In the genomic region with DNA sequence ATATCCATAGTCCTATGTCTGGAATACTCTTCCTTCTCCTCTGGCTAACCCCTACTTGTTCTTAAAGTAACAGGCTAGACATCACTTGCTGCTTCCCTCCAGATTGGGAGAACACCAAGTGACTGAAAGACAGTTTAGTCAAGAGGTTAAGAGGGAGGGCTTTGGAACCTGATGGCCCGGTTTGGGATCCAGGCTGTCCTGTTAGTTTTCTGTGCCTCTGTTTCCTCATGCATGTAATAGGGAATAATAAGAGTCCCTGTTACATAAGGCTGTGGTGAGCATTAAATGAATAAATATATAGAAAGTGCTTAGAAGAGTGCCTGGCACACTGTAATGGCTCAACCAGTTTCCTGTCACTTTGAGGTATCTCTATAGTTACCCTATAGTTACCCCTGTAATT, we compare ENCODE assay signal across 24 cellular contexts.
"Had no signal": no experiment of that assay in that cellular context is flagged by ENCODE, and none has a peak within 500 bp of the region (broad histone marks: within the 10 kb centered on the region; RNA-seq: fewer than 3 reads in every experiment).

No MANE protein-coding gene starts in this region.

- H3K27me3 ChIP-seq: stomach, testis, thyroid gland, tibial artery, tibial nerve, transverse colon, upper lobe of left lung, upper lobe of right lung, uterus, vagina had no signal

- H3K4me3 ChIP-seq: stomach, testis, thoracic aorta, thyroid gland, tibial artery, tibial nerve, transverse colon, upper lobe of left lung, upper lobe of right lung, uterus, vagina had no signal

- H3K27ac ChIP-seq: stomach, testis, thoracic aorta, thyroid gland, tibial artery, tibial nerve, transverse colon, upper lobe of left lung, upper lobe of right lung, uterus, vagina had no signal

- H3K36me3 ChIP-seq: thoracic aorta, thyroid gland, transverse colon, upper lobe of right lung, uterus, vagina had no signal

- H3K9me3 ChIP-seq: stomach, testis, thoracic aorta, thyroid gland, tibial artery, tibial nerve, transverse colon, upper lobe of left lung, upper lobe of right lung, uterus, vagina had no signal

- ATAC-seq: stimulated activated effector memory CD8-positive, alpha-beta T cell treated with anti-CD3 and anti-CD28 coated beads, Interleukin-12 subunit alpha, Interleukin-12 subunit beta, amount 100 ng/mL, for 72 hours; stimulated activated memory B cell treated with anti-CD40 and anti-IgM and Interleukin-4, amounts not matched to agents 10 μg/mL and 1 μg/mL and 100 μg/mL, for 72 hours; stimulated activated naive B cell treated with anti-CD40 and anti-IgM and Interleukin-4, amounts not matched to agents 10 μg/mL and 1 μg/mL and 100 μg/mL, for 72 hours; stimulated activated naive CD8-positive, alpha-beta T cell treated with anti-CD3 and anti-CD28 coated beads, Interleukin-15, amount 100 ng/mL, for 72 hours; stimulated activated naive CD8-positive, alpha-beta T cell treated with anti-CD3 and anti-CD28 coated beads, Interleukin-15, Interleukin-2, amounts not matched to agents 100 U/mL and 50 U/mL, for 24 hours; upper lobe of right lung had no signal

- DNase-seq: stimulated activated CD4-positive, alpha-beta T cell treated with anti-CD3 and anti-CD28 coated beads, Interleukin-2, amount 100 ng/mL, for 48 hours; stimulated activated CD4-positive, alpha-beta T cell treated with anti-CD3 and anti-CD28 coated beads, Interleukin-4, amount 100 ng/mL, for 1 hour; stimulated activated CD4-positive, alpha-beta T cell treated with anti-CD3 and anti-CD28 coated beads, Interleukin-4, amount 100 ng/mL, for 24 hours; stimulated activated CD4-positive, alpha-beta T cell treated with anti-CD3 and anti-CD28 coated beads, Interleukin-4, amount 100 ng/mL, for 4 hours; stimulated activated CD8-positive, alpha-beta memory T cell treated with anti-CD3 and anti-CD28 coated beads, Interleukin-4, amount 100 ng/mL, for 48 hours; stimulated activated naive B cell treated with anti-CD40 and anti-IgM and Interleukin-4, amounts not matched to agents 10 μg/mL and 1 μg/mL and 100 μg/mL, for 72 hours; stimulated activated naive CD4-positive, alpha-beta T cell; stimulated activated naive CD4-positive, alpha-beta T cell treated with Interleukin-2 at 50 U/mL for 16 hours; stimulated activated naive CD8-positive, alpha-beta T cell treated with anti-CD3 and anti-CD28 coated beads, Interleukin-15, amount 100 ng/mL, for 72 hours; stimulated activated naive CD8-positive, alpha-beta T cell treated with anti-CD3 and anti-CD28 coated beads, Interleukin-15, Interleukin-2, amounts not matched to agents 100 U/mL and 50 U/mL, for 24 hours; stomach; substantia nigra; testis; thyroid gland; tibial artery; transverse colon; upper lobe of left lung; upper lobe of right lung; uterus had no signal

- H3K4me1 ChIP-seq: stomach, testis, thyroid gland, tibial artery, tibial nerve, transverse colon, upper lobe of left lung, upper lobe of right lung, uterus, vagina had no signal
